In genomic region chr7:33757563-33758165, GRCh38 we compare ENCODE assay signal across 9 cellular contexts.
A peak's percentile ranks its signal among the peaks of the same experiment; 100 is the strongest.
DNase-seq lines count a peak whose midpoint lies in the region; ATAC-seq, FAIRE-seq and TF ChIP-seq lines count a peak whose summit lies in the region.
"Had no signal": no experiment of that assay in that cellular context is flagged by ENCODE, and none has a peak within 500 bp of the region (broad histone marks: within the 10 kb centered on the region; RNA-seq: fewer than 3 reads in every experiment).

No MANE protein-coding gene starts in this region.

- peak; percentile 59 for TF ChIP-seq CTCF in BE2C (IDR thresholded peaks at IDR 0.05; ENCODE audit: low read depth, low read length)
- peak; percentile 37 for TF ChIP-seq CTCF in GM13976 (IDR thresholded peaks at IDR 0.05; ENCODE audit: borderline replicate concordance, control extremely low read depth, extremely low read depth, insufficient read depth, missing control alignments)
- TF ChIP-seq CTCF in bronchial epithelial cell (IDR thresholded peaks at IDR 0.05; ENCODE audit: insufficient read depth, low read length, severe bottlenecking) = peak; percentile 42
- TF ChIP-seq CTCF in nephron (IDR thresholded peaks at IDR 0.05; ENCODE audit: unreplicated experiment in 3 of 3) = peak; percentile 62 to 66 (median 65)

- H3K36me3 ChIP-seq in BE2C = no peaks in the 10 kb centered on the region
- no peaks in the 10 kb centered on the region for H3K36me3 ChIP-seq in bronchial epithelial cell (ENCODE audit: control insufficient read depth, insufficient read depth, low read length)

- H3K27me3 ChIP-seq in BE2C = no peaks in the 10 kb centered on the region
- H3K27me3 ChIP-seq in bronchial epithelial cell (ENCODE audit: control insufficient read depth, insufficient read depth, low read length) = no peaks in the 10 kb centered on the region

- H3K4me3 Mint-ChIP-seq in nephron = no peak overlapping the region
- H3K4me3 Mint-ChIP-seq: stimulated activated naive CD8-positive, alpha-beta T cell treated with anti-CD3 and anti-CD28 coated beads, Interleukin-15, Interleukin-2, amounts not matched to agents 100 ng/mL and 50 ng/mL, for 24 hours had no signal

- H3K4me1 Mint-ChIP-seq in nephron = peaks cover 52% of the 10 kb centered on the region

- H3K4me1 ChIP-seq in BE2C = peaks cover 4% of the 10 kb centered on the region; the same call in 1 of the 2 replicates

- DNase-seq in BE2C = peak; percentile 32
- DNase-seq in GM13976 (ENCODE audit: low spot score) = peak; percentile 29
- DNase-seq in NCI-H345 treated with DMSO at 0.1 percent for 48 hours (lab: John Stamatoyannopoulos, UW; ENCODE audit: unreplicated experiment) = peak; percentile 36
- peak; percentile 45 for DNase-seq in bronchial epithelial cell (ENCODE audit: low read depth)

- H3K36me3 Mint-ChIP-seq in nephron (ENCODE audit: low read depth) = no peaks in the 10 kb centered on the region

- H3K9me3 ChIP-seq in BE2C = no peaks in the 10 kb centered on the region

- no peak for ATAC-seq in GM21576 (IDR thresholded peaks at IDR 0.05; ENCODE audit: unreplicated experiment)
- no peak for ATAC-seq in esophagus mucosa
- ATAC-seq in GM19324 (IDR thresholded peaks at IDR 0.05; ENCODE audit: low FRiP score, unreplicated experiment) = no peak

- H3K27ac Mint-ChIP-seq in nephron = no peak overlapping the region
- H3K27ac Mint-ChIP-seq: stimulated activated naive CD8-positive, alpha-beta T cell treated with anti-CD3 and anti-CD28 coated beads, Interleukin-15, Interleukin-2, amounts not matched to agents 100 ng/mL and 50 ng/mL, for 24 hours had no signal

- no peaks in the 10 kb centered on the region for H3K27me3 Mint-ChIP-seq in nephron (ENCODE audit: low read depth)

- in situ Hi-C loops in GM13976 (cut with MboI; ENCODE audit: low sequenced_read_pairs, unreplicated experiment) = no loop called here

- H3K4me3 ChIP-seq in BE2C (ENCODE audit: low read depth, low read length) (no peak overlapping the region), bronchial epithelial cell (ENCODE audit: low read depth, low read length) (no peak overlapping the region)

- H3K9me3 Mint-ChIP-seq in nephron = no peaks in the 10 kb centered on the region
- H3K9me3 Mint-ChIP-seq: stimulated activated naive CD8-positive, alpha-beta T cell treated with anti-CD3 and anti-CD28 coated beads, Interleukin-15, Interleukin-2, amounts not matched to agents 100 ng/mL and 50 ng/mL, for 24 hours had no signal

- FAIRE-seq in bronchial epithelial cell (lab: Jason Lieb, UNC) = no peak
